Comparison of ENCODE assay signal across 22 cellular contexts in genomic region chr4:2619459-2619858, GRCh38.
"Had no signal": no experiment of that assay in that cellular context is flagged by ENCODE, and none has a peak within 500 bp of the region (broad histone marks: within the 10 kb centered on the region; RNA-seq: fewer than 3 reads in every experiment).

No MANE protein-coding gene starts in this region.

- H3K36me3 ChIP-seq: adrenal gland, ascending aorta, brain microvascular endothelial cell, colonic mucosa, gastroesophageal sphincter, transverse colon had no signal

- ATAC-seq: activated CD4-positive, CD25-positive, alpha-beta regulatory T cell treated with anti-CD3 and anti-CD28 coated beads, Interleukin-2, amount 50 U/mL, for 24 hours; gastroesophageal sphincter; left ventricle myocardium superior; sciatic nerve; stimulated activated naive B cell treated with anti-CD40 and anti-IgM and Interleukin-4, amounts not matched to agents 10 μg/mL and 1 μg/mL and 100 μg/mL, for 72 hours had no signal

- H3K4me1 ChIP-seq: colonic mucosa had no signal

- H3K4me2 ChIP-seq: smooth muscle cell had no signal

- H3K27ac ChIP-seq: adrenal gland, ascending aorta, brain microvascular endothelial cell, colonic mucosa, dorsolateral prefrontal cortex, epithelial cell of prostate, gastroesophageal sphincter, transverse colon had no signal

- DNase-seq: activated CD4-positive, alpha-beta T cell treated with anti-CD3 and anti-CD28 coated beads, Interleukin-2, amount 50 U/mL, for 1 hour; activated naive CD4-positive, alpha-beta T cell; activated T-cell treated with anti-CD3 and anti-CD28 coated beads, Interleukin-2, amount 50 U/mL, for 1 hour; brain microvascular endothelial cell; central memory CD4-positive, alpha-beta T cell; colonic mucosa; dorsolateral prefrontal cortex; hypothalamus; left ventricle myocardium superior; mammary epithelial cell; nucleus accumbens; posterior cingulate gyrus; stimulated activated CD4-positive, alpha-beta T cell treated with anti-CD3 and anti-CD28 coated beads, Interleukin-15, amount 100 ng/mL, for 24 hours; stimulated activated naive B cell treated with anti-CD40 and anti-IgM and Interleukin-4, amounts not matched to agents 10 μg/mL and 1 μg/mL and 100 μg/mL, for 72 hours; transverse colon had no signal

- H3K27me3 ChIP-seq: adrenal gland, ascending aorta, brain microvascular endothelial cell, colonic mucosa, dorsolateral prefrontal cortex, gastroesophageal sphincter, transverse colon had no signal

- H3K4me3 ChIP-seq: adrenal gland, ascending aorta, colonic mucosa, dorsolateral prefrontal cortex, gastroesophageal sphincter, smooth muscle cell, transverse colon had no signal

- H3K9me3 ChIP-seq: adrenal gland, ascending aorta, colonic mucosa, gastroesophageal sphincter, transverse colon had no signal
